ENCODE assay signal across 8 cellular contexts in the genomic region with DNA sequence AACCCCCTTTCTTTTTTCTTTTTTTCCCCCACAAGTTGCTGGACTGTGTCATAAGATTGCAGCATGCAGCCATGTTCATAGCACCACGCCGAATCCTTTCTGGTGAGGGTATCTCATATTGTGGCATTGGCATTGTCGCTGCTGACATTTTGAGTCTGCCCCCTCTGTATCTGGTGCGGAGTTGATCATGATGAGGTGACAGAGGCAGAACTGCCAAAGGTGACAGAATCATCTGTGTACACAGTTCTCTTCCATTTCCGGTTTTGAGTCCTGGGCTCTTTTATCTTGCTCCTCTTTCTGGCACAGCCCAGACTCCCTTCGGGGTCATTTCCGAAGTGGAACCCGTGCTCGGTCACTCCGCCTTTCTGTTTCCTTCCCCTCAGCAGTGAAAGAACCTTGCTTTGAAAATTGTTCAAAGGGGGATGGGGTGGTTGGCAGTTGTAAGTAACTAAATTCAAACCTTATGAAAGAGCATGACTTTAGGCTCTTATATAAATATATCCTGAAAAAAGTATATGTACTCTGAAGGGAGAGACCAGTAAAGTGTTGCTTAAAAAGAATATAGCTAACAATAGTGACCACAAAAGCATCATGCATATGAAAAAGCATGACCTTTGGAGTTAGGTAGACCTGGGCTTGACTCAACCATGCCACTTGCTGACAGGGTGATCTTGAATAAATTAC. TPM values are rescaled to one million over a fixed set of nuclear protein-coding genes. Genes with fewer than 3 reads are reported as not detected.
A peak's percentile ranks its signal among the peaks of the same experiment; 100 is the strongest.
DNase-seq lines count a peak whose midpoint lies in the region; ATAC-seq lines count a peak whose summit lies in the region.

No MANE protein-coding gene starts in this region.

- H3K4me1 Mint-ChIP-seq in immature natural killer cell: peaks cover 21 to 24% of the 10 kb centered on the region in 2 donors

- DNase-seq in activated CD4-positive, alpha-beta T cell treated with anti-CD3 and anti-CD28 coated beads for 48 hours: peak; percentile 48
- DNase-seq in immature natural killer cell (peak; percentile 2 to 10 (median 5)), occipital lobe (lab: John Stamatoyannopoulos, UW) (no peak), NCI-H226 (no peak), NCI-H524 treated with DMSO at 0.1 percent for 48 hours (lab: John Stamatoyannopoulos, UW) (no peak)

- H3K36me3 Mint-ChIP-seq in immature natural killer cell: no peaks in the 10 kb centered on the region

- H3K4me3 Mint-ChIP-seq in immature natural killer cell: peak overlapping the region; percentile 25 to 72 (median 65)

- peaks cover 0 to 3% (median 0%) of the 10 kb centered on the region in 3 donors for H3K27me3 Mint-ChIP-seq in immature natural killer cell (ENCODE audit: low read depth in 3 of 3)

- ATAC-seq in GM18519 (IDR thresholded peaks at IDR 0.05; ENCODE audit: low FRiP score, unreplicated experiment) (peak; percentile 97), HG02798 (IDR thresholded peaks at IDR 0.05; ENCODE audit: poor library complexity, unreplicated experiment) (peak; percentile 72), HG03045 (IDR thresholded peaks at IDR 0.05; ENCODE audit: unreplicated experiment) (no peak)

- H3K27ac Mint-ChIP-seq in immature natural killer cell: peak overlapping the region; percentile 22 to 87 (median 63)

- H3K9me3 Mint-ChIP-seq in immature natural killer cell: no peaks in the 10 kb centered on the region

RNA-seq across cellular contexts. Expression of a gene that starts 55.0 kb away (rescaled TPM):
- polyA plus RNA-seq in immature natural killer cell: 1 to 10 TPM in 2 of 3 donors, under 1 TPM in 1; 0.93 to 3.0 (median 1.3) TPM
- 80.6 TPM for total RNA-seq in occipital lobe

Comparison
In these comparisons a context has a peak if more than half of its experiments do, and no peak if none do; other contexts are left out.
1. DNase-seq: peak in activated CD4-positive, alpha-beta T cell treated with anti-CD3 and anti-CD28 coated beads for 48 hours (single experiment) and immature natural killer cell (3 of 3); none in occipital lobe (single experiment), NCI-H226 (single experiment) and NCI-H524 treated with DMSO at 0.1 percent for 48 hours (single experiment).